ENCODE assay signal across 2 cellular contexts in the genomic region with DNA sequence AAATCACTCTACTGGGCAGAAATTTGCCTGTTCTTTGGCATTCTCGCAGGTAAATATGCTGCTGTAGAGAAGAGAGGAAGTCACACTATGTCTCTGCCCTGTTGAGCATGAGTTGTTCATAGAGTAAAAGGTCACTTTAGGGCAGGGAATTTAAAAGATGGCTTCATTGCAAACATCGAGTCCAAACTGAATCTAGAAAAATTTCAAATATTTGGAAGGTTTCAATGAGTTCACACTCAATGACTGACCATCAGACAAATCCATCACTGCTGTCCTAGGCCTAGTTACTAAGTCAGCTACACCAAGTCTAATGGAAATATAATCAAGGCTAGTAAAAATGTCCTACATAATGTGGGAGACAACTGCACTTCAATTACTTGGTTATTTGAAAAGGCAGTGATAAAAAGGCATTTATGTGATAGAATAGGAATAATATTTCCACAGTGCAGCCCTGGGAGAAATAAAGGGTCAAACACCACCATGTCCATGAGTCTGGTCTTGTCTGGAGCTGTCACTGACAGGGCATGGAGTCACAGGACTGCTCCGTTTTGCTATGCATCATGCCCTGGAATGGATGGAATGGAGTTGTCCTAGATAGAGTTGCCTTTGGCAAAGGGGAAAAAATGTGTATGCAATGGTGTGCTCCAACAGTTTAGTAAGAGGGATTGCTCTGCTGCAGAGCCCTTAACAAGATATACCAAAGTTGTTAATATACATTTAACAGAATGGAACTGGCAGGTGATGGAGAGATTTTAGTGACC.
TF ChIP-seq lines count a peak whose summit lies in the region.

No MANE protein-coding gene starts in this region.

TF ChIP-seq in IMR-90, 13 proteins besides CTCF, POLR2A, EP300 and RAD21:
- TF ChIP-seq CEBPB (IDR thresholded peaks at IDR 0.05; ENCODE audit: low read depth, low read length) (no peak), CHD1 (IDR thresholded peaks at IDR 0.05; ENCODE audit: low read depth, low read length) (no peak), SMC3 (IDR thresholded peaks at IDR 0.05; ENCODE audit: low read depth, low read length) (no peak), RFX5 (IDR thresholded peaks at IDR 0.05; ENCODE audit: low read depth, low read length) (no peak), MXI1 (IDR thresholded peaks at IDR 0.05; ENCODE audit: borderline replicate concordance, low read depth, low read length) (no peak), BHLHE40 (IDR thresholded peaks at IDR 0.05; ENCODE audit: low read depth, low read length) (no peak), MAZ (IDR thresholded peaks at IDR 0.05; ENCODE audit: borderline replicate concordance, low read depth, low read length) (no peak), NFE2L2 (IDR thresholded peaks at IDR 0.05; ENCODE audit: low read depth, low read length) (no peak), MAFK (IDR thresholded peaks at IDR 0.05; ENCODE audit: low read depth, low read length) (no peak), RCOR1 (IDR thresholded peaks at IDR 0.05; ENCODE audit: insufficient replicate concordance, low read length) (no peak)
- TF ChIP-seq, protein P1, sequence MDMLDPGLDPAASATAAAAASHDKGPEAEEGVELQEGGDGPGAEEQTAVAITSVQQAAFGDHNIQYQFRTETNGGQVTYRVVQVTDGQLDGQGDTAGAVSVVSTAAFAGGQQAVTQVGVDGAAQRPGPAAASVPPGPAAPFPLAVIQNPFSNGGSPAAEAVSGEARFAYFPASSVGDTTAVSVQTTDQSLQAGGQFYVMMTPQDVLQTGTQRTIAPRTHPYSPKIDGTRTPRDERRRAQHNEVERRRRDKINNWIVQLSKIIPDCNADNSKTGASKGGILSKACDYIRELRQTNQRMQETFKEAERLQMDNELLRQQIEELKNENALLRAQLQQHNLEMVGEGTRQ (IDR thresholded peaks at IDR 0.05; ENCODE audit: low read depth, low read length) = no peak
- TF ChIP-seq, protein P2, sequence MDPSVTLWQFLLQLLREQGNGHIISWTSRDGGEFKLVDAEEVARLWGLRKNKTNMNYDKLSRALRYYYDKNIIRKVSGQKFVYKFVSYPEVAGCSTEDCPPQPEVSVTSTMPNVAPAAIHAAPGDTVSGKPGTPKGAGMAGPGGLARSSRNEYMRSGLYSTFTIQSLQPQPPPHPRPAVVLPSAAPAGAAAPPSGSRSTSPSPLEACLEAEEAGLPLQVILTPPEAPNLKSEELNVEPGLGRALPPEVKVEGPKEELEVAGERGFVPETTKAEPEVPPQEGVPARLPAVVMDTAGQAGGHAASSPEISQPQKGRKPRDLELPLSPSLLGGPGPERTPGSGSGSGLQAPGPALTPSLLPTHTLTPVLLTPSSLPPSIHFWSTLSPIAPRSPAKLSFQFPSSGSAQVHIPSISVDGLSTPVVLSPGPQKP (IDR thresholded peaks at IDR 0.05; ENCODE audit: borderline replicate concordance, low read depth, low read length) = no peak
TF ChIP-seq in IMR-90: peak in this region for 0.

TF ChIP-seq in GM12891, 5 proteins besides CTCF, POLR2A, EP300 and RAD21:
- TF ChIP-seq POU2F2 (IDR thresholded peaks at IDR 0.05; ENCODE audit: low read depth, low read length) = no peak
- no peak for TF ChIP-seq SPI1 (IDR thresholded peaks at IDR 0.05; ENCODE audit: low read depth, low read length)
- TF ChIP-seq POLR2AphosphoS5 (IDR thresholded peaks at IDR 0.05; ENCODE audit: low read depth, low read length) = no peak
